9 cellular contexts compared by ENCODE assay signal in the genomic region with DNA sequence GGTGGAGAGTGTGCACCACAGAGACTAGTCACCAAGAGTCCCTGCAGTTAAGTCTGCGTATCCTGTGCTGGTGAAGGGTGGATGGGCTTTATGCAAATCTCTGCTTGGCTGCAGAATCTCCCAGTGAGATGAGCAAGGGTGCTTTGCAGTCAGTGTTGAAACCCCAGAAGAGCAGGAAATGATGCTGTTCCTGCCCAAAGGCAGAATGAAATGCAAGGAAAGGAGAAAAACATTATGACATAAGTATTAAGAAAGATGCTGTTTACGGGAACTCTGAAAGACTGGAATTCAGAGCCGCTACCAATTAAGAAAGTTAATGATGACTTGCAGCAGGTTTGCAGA. TPM values are rescaled to one million over a fixed set of nuclear protein-coding genes. Genes with fewer than 3 reads are reported as not detected.
A peak's percentile ranks its signal among the peaks of the same experiment; 100 is the strongest.
DNase-seq lines count a peak whose midpoint lies in the region; ATAC-seq and TF ChIP-seq lines count a peak whose summit lies in the region.
"Had no signal": no experiment of that assay in that cellular context is flagged by ENCODE, and none has a peak within 500 bp of the region (broad histone marks: within the 10 kb centered on the region; RNA-seq: fewer than 3 reads in every experiment).

No MANE protein-coding gene starts in this region.

- TF ChIP-seq CTCF in lower lobe of right lung (IDR thresholded peaks at IDR 0.05), result no peak

- in situ Hi-C loops in ACHN (cut with HindIII; ENCODE audit: low pct_ligation_motif_present, low pct_unique_long_range_greater_than_20kb, low sequenced_read_pairs), result no loop called here

- no peaks in the 10 kb centered on the region for H3K9me3 ChIP-seq in lower lobe of right lung

- DNase-seq in MV-4-11 (lab: John Stamatoyannopoulos, UW) (peak; percentile 74), lower lobe of right lung (no peak), NCI-H748 treated with DMSO at 0.1 percent for 48 hours (lab: John Stamatoyannopoulos, UW) (no peak), NCI-H1694 treated with DMSO at 0.1 percent for 48 hours (lab: John Stamatoyannopoulos, UW) (no peak), GM03348 (ENCODE audit: low spot score) (no peak), ACHN (no peak)

- H3K4me1 ChIP-seq in lower lobe of right lung, result peaks cover 4% of the 10 kb centered on the region

- no peaks in the 10 kb centered on the region for H3K36me3 ChIP-seq in lower lobe of right lung

- ATAC-seq in GM18858 (IDR thresholded peaks at IDR 0.05; ENCODE audit: unreplicated experiment), result peak; percentile 58
- peak; percentile 78 for ATAC-seq in GM21825 (IDR thresholded peaks at IDR 0.05; ENCODE audit: unreplicated experiment)
- peak; percentile 48 to 57 for ATAC-seq in lower lobe of right lung

- intact Hi-C loops in lower lobe of right lung (cut with DNase I), result no loop called here

- H3K4me3 ChIP-seq in lower lobe of right lung, result no peak overlapping the region

- peak overlapping the region; percentile 47 for H3K27ac ChIP-seq in lower lobe of right lung
- H3K27ac ChIP-seq: KMS-11 had no signal

- peaks cover 3% of the 10 kb centered on the region for H3K27me3 ChIP-seq in lower lobe of right lung (ENCODE audit: low read depth)

RNA-seq across cellular contexts. Expression of a gene that starts 25.4 kb away (rescaled TPM):
- total RNA-seq in lower lobe of right lung, result 321 TPM
